Comparison of ENCODE assay signal across 11 cellular contexts in the genomic region with DNA sequence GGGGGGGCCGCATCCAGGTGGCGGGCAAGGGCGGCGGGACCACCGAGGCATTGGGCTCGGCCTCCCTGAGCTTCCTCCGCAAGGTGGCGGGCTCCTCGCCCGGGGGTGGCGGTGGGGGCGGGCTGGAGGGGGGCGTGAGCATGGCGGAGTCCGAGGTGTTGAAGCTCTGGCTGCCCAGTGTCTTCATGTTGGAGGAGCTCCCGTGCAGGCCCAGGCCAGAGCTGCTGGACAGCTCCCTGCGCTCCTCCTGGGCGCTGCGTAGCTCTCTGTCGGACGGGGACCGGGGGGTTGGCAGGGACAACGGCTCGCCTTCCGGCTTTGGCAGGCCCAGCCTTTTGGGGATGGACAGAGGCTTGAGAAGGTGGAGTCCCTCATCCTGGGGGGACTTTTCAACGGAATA. TPM values are rescaled to one million over a fixed set of nuclear protein-coding genes. Genes with fewer than 3 reads are reported as not detected.
DNase-seq lines count a peak whose midpoint lies in the region; ATAC-seq and TF ChIP-seq lines count a peak whose summit lies in the region.
"Had no signal": no experiment of that assay in that cellular context is flagged by ENCODE, and none has a peak within 500 bp of the region (broad histone marks: within the 10 kb centered on the region; RNA-seq: fewer than 3 reads in every experiment).

No MANE protein-coding gene starts in this region.

- H3K4me3 ChIP-seq in H7 (ENCODE audit: insufficient read depth, low read depth, low read length) (no peak overlapping the region), mucosa of descending colon (no peak overlapping the region)

- no peaks in the 10 kb centered on the region; the same call in none of the 2 replicates for H3K36me3 ChIP-seq in H7 (replicated peaks; ENCODE audit: control insufficient read depth, insufficient read depth, low read length)
- H3K36me3 ChIP-seq in mucosa of descending colon (ENCODE audit: low read depth): peaks cover 6% of the 10 kb centered on the region

- H3K4me1 Mint-ChIP-seq in activated CD8-positive, alpha-beta T cell treated with anti-CD3 and anti-CD28 coated beads, Interleukin-2, amount 10 ng/mL, durations not matched to agents 7 days and 5 days (ENCODE audit: low read depth): no peaks in the 10 kb centered on the region
- H3K4me1 Mint-ChIP-seq in effector memory CD8-positive, alpha-beta T cell (ENCODE audit: low read depth in 2 of 2): no peaks in the 10 kb centered on the region
- H3K4me1 Mint-ChIP-seq: CD4-positive, alpha-beta memory T cell had no signal

- H3K4me3 Mint-ChIP-seq in activated CD8-positive, alpha-beta T cell treated with anti-CD3 and anti-CD28 coated beads, Interleukin-2, amount 10 ng/mL, durations not matched to agents 7 days and 5 days: no peak overlapping the region
- no peak overlapping the region for H3K4me3 Mint-ChIP-seq in effector memory CD8-positive, alpha-beta T cell
- H3K4me3 Mint-ChIP-seq: CD4-positive, alpha-beta memory T cell had no signal

- POLR2A ChIA-PET in activated CD8-positive, alpha-beta T cell treated with anti-CD3 and anti-CD28 coated beads, Interleukin-2, amount 10 ng/mL, durations not matched to agents 7 days and 5 days (lab: Charles Lee): no interaction called here

- DNase-seq in ELF-1 (ENCODE audit: low read depth, low spot score): peak; percentile 77
- peak; percentile 65 for DNase-seq in H7
- DNase-seq in iPS-NIHi11 (ENCODE audit: low spot score): peak; percentile 66
- no peak for DNase-seq in mucosa of descending colon
- DNase-seq in activated CD8-positive, alpha-beta T cell treated with anti-CD3 and anti-CD28 coated beads, Interleukin-2, amount 10 ng/mL, durations not matched to agents 7 days and 5 days: no peak
- no peak for DNase-seq in effector memory CD8-positive, alpha-beta T cell
- DNase-seq: BE2C; CD4-positive, alpha-beta memory T cell; DMS79 had no signal

- H3K27me3 Mint-ChIP-seq in activated CD8-positive, alpha-beta T cell treated with anti-CD3 and anti-CD28 coated beads, Interleukin-2, amount 10 ng/mL, durations not matched to agents 7 days and 5 days (ENCODE audit: low read depth): no peaks in the 10 kb centered on the region
- H3K27me3 Mint-ChIP-seq in effector memory CD8-positive, alpha-beta T cell: no peaks in the 10 kb centered on the region
- H3K27me3 Mint-ChIP-seq: CD4-positive, alpha-beta memory T cell had no signal

- ATAC-seq in mucosa of descending colon (peak; percentile 6), GM18907 (IDR thresholded peaks at IDR 0.05; ENCODE audit: unreplicated experiment) (no peak)
- no peak for ATAC-seq in activated CD8-positive, alpha-beta T cell treated with anti-CD3 and anti-CD28 coated beads, Interleukin-2, amount 10 ng/mL, durations not matched to agents 7 days and 5 days
- ATAC-seq in effector memory CD8-positive, alpha-beta T cell (replicated peaks): no peak
- ATAC-seq: HCT116 had no signal

- TF ChIP-seq CTCF in mucosa of descending colon (IDR thresholded peaks at IDR 0.05): no peak

- no peak overlapping the region for H3K27ac Mint-ChIP-seq in activated CD8-positive, alpha-beta T cell treated with anti-CD3 and anti-CD28 coated beads, Interleukin-2, amount 10 ng/mL, durations not matched to agents 7 days and 5 days
- peak overlapping the region in 1 of 2 donors; percentile 72 for H3K27ac Mint-ChIP-seq in effector memory CD8-positive, alpha-beta T cell
- H3K27ac Mint-ChIP-seq: CD4-positive, alpha-beta memory T cell had no signal

- CTCF ChIA-PET in activated CD8-positive, alpha-beta T cell treated with anti-CD3 and anti-CD28 coated beads, Interleukin-2, amount 10 ng/mL, durations not matched to agents 7 days and 5 days (lab: Charles Lee): no interaction called here

- no peaks in the 10 kb centered on the region for H3K27me3 ChIP-seq in H7 (ENCODE audit: control insufficient read depth, insufficient read depth, low read length)
- H3K27me3 ChIP-seq: BE2C had no signal

- H3K9me3 Mint-ChIP-seq in activated CD8-positive, alpha-beta T cell treated with anti-CD3 and anti-CD28 coated beads, Interleukin-2, amount 10 ng/mL, durations not matched to agents 7 days and 5 days (ENCODE audit: insufficient read depth): no peaks in the 10 kb centered on the region
- H3K9me3 Mint-ChIP-seq in effector memory CD8-positive, alpha-beta T cell: no peaks in the 10 kb centered on the region
- H3K9me3 Mint-ChIP-seq: CD4-positive, alpha-beta memory T cell had no signal

- H3K9me3 ChIP-seq in mucosa of descending colon: no peaks in the 10 kb centered on the region
- H3K9me3 ChIP-seq: BE2C had no signal

- H3K4me1 ChIP-seq in mucosa of descending colon (ENCODE audit: low read depth): no peaks in the 10 kb centered on the region
- H3K4me1 ChIP-seq: BE2C had no signal

- intact Hi-C loops in mucosa of descending colon (cut with DNase I, micrococcal nuclease): no loop called here

- peaks cover 3% of the 10 kb centered on the region for H3K36me3 Mint-ChIP-seq in activated CD8-positive, alpha-beta T cell treated with anti-CD3 and anti-CD28 coated beads, Interleukin-2, amount 10 ng/mL, durations not matched to agents 7 days and 5 days (ENCODE audit: low read depth)
- peaks cover 16% of the 10 kb centered on the region for H3K36me3 Mint-ChIP-seq in effector memory CD8-positive, alpha-beta T cell (ENCODE audit: insufficient read depth)

RNA-seq across cellular contexts. Expression of a gene that starts 43.9 kb away (rescaled TPM):
- total RNA-seq in H7 (2014; rRNA removed; shearing (Covaris generic)): 36.2 and 52.6 TPM in 2 replicates
- 10 to 100 TPM; 17.9 to 35.0 (median 21.8) TPM for total RNA-seq in mucosa of descending colon
- total RNA-seq in activated CD8-positive, alpha-beta T cell treated with anti-CD3 and anti-CD28 coated beads, Interleukin-2, amount 10 ng/mL, durations not matched to agents 7 days and 5 days: 10 to 100 TPM; 46.2 to 48.4 TPM

Comparison
In these comparisons a context has a peak if more than half of its experiments do, and no peak if none do; other contexts are left out.
1. DNase-seq: peak in ELF-1 (single experiment), H7 (single experiment) and iPS-NIHi11 (single experiment); none in mucosa of descending colon (0 of 3), activated CD8-positive, alpha-beta T cell treated with anti-CD3 and anti-CD28 coated beads, Interleukin-2, amount 10 ng/mL, durations not matched to agents 7 days and 5 days (single experiment) and effector memory CD8-positive, alpha-beta T cell (0 of 3).